7 cellular contexts compared by ENCODE assay signal in genomic region chr5:170732685-170733084, GRCh38. TPM values are rescaled to one million over a fixed set of nuclear protein-coding genes. Genes with fewer than 3 reads are reported as not detected.
"Had no signal": no experiment of that assay in that cellular context is flagged by ENCODE, and none has a peak within 500 bp of the region (broad histone marks: within the 10 kb centered on the region; RNA-seq: fewer than 3 reads in every experiment).

No MANE protein-coding gene starts in this region.

- DNase-seq: H9, HCEC 1CT, IMR-90 had no signal

- H3K27ac Mint-ChIP-seq: GM23338 had no signal

- H3K4me3 Mint-ChIP-seq: GM23338, H9 had no signal

- ATAC-seq: GM23338 had no signal

- H3K4me3 ChIP-seq: GM23338 had no signal

- FAIRE-seq: H1, H54, HTR-8/SVneo had no signal

RNA-seq across cellular contexts. Expression of gene GABRP, which starts 50.8 kb away (rescaled TPM):
- total RNA-seq: IMR-90 had no signal
